22 cellular contexts compared by ENCODE assay signal in genomic region chr16:11111166-11111565, GRCh38.
A peak's percentile ranks its signal among the peaks of the same experiment; 100 is the strongest.
DNase-seq lines count a peak whose midpoint lies in the region; ATAC-seq and TF ChIP-seq lines count a peak whose summit lies in the region.
"Had no signal": no experiment of that assay in that cellular context is flagged by ENCODE, and none has a peak within 500 bp of the region (broad histone marks: within the 10 kb centered on the region; RNA-seq: fewer than 3 reads in every experiment).

No MANE protein-coding gene starts in this region.

- ATAC-seq in SK-N-SH treated with all-trans-retinoic acid at 6 μM for 48 hours (no peak), T-cell (replicated peaks in 1 of 4) (no peak)
- ATAC-seq: A549, PC-3 had no signal

- no peak for DNase-seq in activated T-cell treated with anti-CD3 and anti-CD28 coated beads, Interleukin-2, amount 50 U/mL, for 24 hours
- DNase-seq in activated T-cell treated with anti-CD3 and anti-CD28 coated beads for 4 hours, result no peak
- peak; percentile 11 to 15 for DNase-seq in erythroblast (lab: John Stamatoyannopoulos, UW)
- DNase-seq in T-cell, result no peak
- no peak for DNase-seq in AML-193 (lab: John Stamatoyannopoulos, UW)
- DNase-seq: C1 segment of cervical spinal cord; CD4-positive, alpha-beta memory T cell; COR-L47; DMS53; GM23248; H7; KBM-7; MG63; NCI-H2029; NCI-H446; NCI-H524 treated with DMSO at 0.1 percent for 48 hours; NCI-H774; NK-92 treated with Interleukin-12 subunit alpha and Interleukin-12 subunit beta, amount 100 ng/mL, for 24 hours; PC-3 had no signal

- CTCF ChIA-PET in T-cell (lab: Charles Lee), result no interaction called here

- H3K4me3 Mint-ChIP-seq in activated T-cell treated with anti-CD3 and anti-CD28 coated beads, Interleukin-2, amount 50 U/mL, for 24 hours, result no peak overlapping the region
- no peak overlapping the region for H3K4me3 Mint-ChIP-seq in T-cell
- H3K4me3 Mint-ChIP-seq: CD4-positive, alpha-beta memory T cell had no signal

- no peak for TF ChIP-seq POLR2A in erythroblast (IDR thresholded peaks at IDR 0.05; ENCODE audit: low read length)

- H3K27ac Mint-ChIP-seq in activated T-cell treated with anti-CD3 and anti-CD28 coated beads, Interleukin-2, amount 50 U/mL, for 24 hours, result peak overlapping the region; percentile 7
- H3K27ac Mint-ChIP-seq in T-cell, result no peak overlapping the region

- H3K9me3 Mint-ChIP-seq in activated T-cell treated with anti-CD3 and anti-CD28 coated beads, Interleukin-2, amount 50 U/mL, for 24 hours, result peaks cover 11% of the 10 kb centered on the region
- peaks cover 0 to 5% (median 0%) of the 10 kb centered on the region in 3 donors for H3K9me3 Mint-ChIP-seq in T-cell

- POLR2A ChIA-PET in T-cell (lab: Charles Lee), result no interaction called here

- H3K4me1 Mint-ChIP-seq in activated T-cell treated with anti-CD3 and anti-CD28 coated beads, Interleukin-2, amount 50 U/mL, for 24 hours (ENCODE audit: low read depth), result peaks cover 83% of the 10 kb centered on the region
- peaks cover 29 to 36% (median 33%) of the 10 kb centered on the region in 3 donors for H3K4me1 Mint-ChIP-seq in T-cell

- H3K27me3 Mint-ChIP-seq in activated T-cell treated with anti-CD3 and anti-CD28 coated beads, Interleukin-2, amount 50 U/mL, for 24 hours, result no peaks in the 10 kb centered on the region
- no peaks in the 10 kb centered on the region for H3K27me3 Mint-ChIP-seq in T-cell
- H3K27me3 Mint-ChIP-seq: CD4-positive, alpha-beta memory T cell had no signal

- no peak for TF ChIP-seq EP300 in Ishikawa (IDR thresholded peaks at IDR 0.05; ENCODE audit: borderline replicate concordance)

- peaks cover 57% of the 10 kb centered on the region for H3K36me3 Mint-ChIP-seq in activated T-cell treated with anti-CD3 and anti-CD28 coated beads, Interleukin-2, amount 50 U/mL, for 24 hours (ENCODE audit: low read depth)
- H3K36me3 Mint-ChIP-seq in T-cell, result peaks cover 8% of the 10 kb centered on the region
- H3K36me3 Mint-ChIP-seq: CD4-positive, alpha-beta memory T cell had no signal

- TF ChIP-seq RAD21 in Ishikawa (IDR thresholded peaks at IDR 0.05; ENCODE audit: low read depth), result no peak

TF ChIP-seq in Ishikawa, 13 proteins besides CTCF, POLR2A, EP300 and RAD21:
- TF ChIP-seq EGR1 (IDR thresholded peaks at IDR 0.05) (no peak), CEBPB (IDR thresholded peaks at IDR 0.05) (no peak), FOXM1 (IDR thresholded peaks at IDR 0.05; ENCODE audit: borderline replicate concordance, low read depth) (no peak), CREB1 (IDR thresholded peaks at IDR 0.05; ENCODE audit: low read depth) (no peak), YY1 (IDR thresholded peaks at IDR 0.05; ENCODE audit: low read depth) (0 out of 2 replicates have a peak, but pooled peaks have one; percentile 19)
- TF ChIP-seq, protein P1, sequence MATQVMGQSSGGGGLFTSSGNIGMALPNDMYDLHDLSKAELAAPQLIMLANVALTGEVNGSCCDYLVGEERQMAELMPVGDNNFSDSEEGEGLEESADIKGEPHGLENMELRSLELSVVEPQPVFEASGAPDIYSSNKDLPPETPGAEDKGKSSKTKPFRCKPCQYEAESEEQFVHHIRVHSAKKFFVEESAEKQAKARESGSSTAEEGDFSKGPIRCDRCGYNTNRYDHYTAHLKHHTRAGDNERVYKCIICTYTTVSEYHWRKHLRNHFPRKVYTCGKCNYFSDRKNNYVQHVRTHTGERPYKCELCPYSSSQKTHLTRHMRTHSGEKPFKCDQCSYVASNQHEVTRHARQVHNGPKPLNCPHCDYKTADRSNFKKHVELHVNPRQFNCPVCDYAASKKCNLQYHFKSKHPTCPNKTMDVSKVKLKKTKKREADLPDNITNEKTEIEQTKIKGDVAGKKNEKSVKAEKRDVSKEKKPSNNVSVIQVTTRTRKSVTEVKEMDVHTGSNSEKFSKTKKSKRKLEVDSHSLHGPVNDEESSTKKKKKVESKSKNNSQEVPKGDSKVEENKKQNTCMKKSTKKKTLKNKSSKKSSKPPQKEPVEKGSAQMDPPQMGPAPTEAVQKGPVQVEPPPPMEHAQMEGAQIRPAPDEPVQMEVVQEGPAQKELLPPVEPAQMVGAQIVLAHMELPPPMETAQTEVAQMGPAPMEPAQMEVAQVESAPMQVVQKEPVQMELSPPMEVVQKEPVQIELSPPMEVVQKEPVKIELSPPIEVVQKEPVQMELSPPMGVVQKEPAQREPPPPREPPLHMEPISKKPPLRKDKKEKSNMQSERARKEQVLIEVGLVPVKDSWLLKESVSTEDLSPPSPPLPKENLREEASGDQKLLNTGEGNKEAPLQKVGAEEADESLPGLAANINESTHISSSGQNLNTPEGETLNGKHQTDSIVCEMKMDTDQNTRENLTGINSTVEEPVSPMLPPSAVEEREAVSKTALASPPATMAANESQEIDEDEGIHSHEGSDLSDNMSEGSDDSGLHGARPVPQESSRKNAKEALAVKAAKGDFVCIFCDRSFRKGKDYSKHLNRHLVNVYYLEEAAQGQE (IDR thresholded peaks at IDR 0.05; ENCODE audit: low read depth), result no peak
- TF ChIP-seq, protein P2, sequence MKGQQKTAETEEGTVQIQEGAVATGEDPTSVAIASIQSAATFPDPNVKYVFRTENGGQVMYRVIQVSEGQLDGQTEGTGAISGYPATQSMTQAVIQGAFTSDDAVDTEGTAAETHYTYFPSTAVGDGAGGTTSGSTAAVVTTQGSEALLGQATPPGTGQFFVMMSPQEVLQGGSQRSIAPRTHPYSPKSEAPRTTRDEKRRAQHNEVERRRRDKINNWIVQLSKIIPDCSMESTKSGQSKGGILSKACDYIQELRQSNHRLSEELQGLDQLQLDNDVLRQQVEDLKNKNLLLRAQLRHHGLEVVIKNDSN (IDR thresholded peaks at IDR 0.05), result no peak

TF ChIP-seq in SK-N-SH treated with all-trans-retinoic acid at 6 μM for 48 hours, 23 proteins besides CTCF, POLR2A, EP300 and RAD21:
- TF ChIP-seq, protein P3, sequence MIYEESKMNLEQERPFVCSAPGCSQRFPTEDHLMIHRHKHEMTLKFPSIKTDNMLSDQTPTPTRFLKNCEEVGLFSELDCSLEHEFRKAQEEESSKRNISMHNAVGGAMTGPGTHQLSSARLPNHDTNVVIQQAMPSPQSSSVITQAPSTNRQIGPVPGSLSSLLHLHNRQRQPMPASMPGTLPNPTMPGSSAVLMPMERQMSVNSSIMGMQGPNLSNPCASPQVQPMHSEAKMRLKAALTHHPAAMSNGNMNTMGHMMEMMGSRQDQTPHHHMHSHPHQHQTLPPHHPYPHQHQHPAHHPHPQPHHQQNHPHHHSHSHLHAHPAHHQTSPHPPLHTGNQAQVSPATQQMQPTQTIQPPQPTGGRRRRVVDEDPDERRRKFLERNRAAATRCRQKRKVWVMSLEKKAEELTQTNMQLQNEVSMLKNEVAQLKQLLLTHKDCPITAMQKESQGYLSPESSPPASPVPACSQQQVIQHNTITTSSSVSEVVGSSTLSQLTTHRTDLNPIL (CRISPR knock-in tag; IDR thresholded peaks at IDR 0.05; ENCODE audit: low read depth), result no peak
- TF ChIP-seq ZNF565 (CRISPR knock-in tag; conservative IDR thresholded peaks at IDR 0.05; ENCODE audit: low read depth) (peak; percentile 96), ARNTL (CRISPR knock-in tag; IDR thresholded peaks at IDR 0.05; ENCODE audit: borderline replicate concordance, low read depth) (no peak), POU6F1 (CRISPR knock-in tag; IDR thresholded peaks at IDR 0.05; ENCODE audit: borderline replicate concordance, low read depth) (no peak), ZNF8 (CRISPR knock-in tag; IDR thresholded peaks at IDR 0.05) (no peak), OSR1 (CRISPR knock-in tag; IDR thresholded peaks at IDR 0.05) (no peak), ZNF70 (CRISPR knock-in tag; IDR thresholded peaks at IDR 0.05) (no peak), RARB (CRISPR knock-in tag; IDR thresholded peaks at IDR 0.05) (no peak)
- TF ChIP-seq, protein P4, sequence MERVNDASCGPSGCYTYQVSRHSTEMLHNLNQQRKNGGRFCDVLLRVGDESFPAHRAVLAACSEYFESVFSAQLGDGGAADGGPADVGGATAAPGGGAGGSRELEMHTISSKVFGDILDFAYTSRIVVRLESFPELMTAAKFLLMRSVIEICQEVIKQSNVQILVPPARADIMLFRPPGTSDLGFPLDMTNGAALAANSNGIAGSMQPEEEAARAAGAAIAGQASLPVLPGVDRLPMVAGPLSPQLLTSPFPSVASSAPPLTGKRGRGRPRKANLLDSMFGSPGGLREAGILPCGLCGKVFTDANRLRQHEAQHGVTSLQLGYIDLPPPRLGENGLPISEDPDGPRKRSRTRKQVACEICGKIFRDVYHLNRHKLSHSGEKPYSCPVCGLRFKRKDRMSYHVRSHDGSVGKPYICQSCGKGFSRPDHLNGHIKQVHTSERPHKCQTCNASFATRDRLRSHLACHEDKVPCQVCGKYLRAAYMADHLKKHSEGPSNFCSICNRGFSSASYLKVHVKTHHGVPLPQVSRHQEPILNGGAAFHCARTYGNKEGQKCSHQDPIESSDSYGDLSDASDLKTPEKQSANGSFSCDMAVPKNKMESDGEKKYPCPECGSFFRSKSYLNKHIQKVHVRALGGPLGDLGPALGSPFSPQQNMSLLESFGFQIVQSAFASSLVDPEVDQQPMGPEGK (CRISPR knock-in tag; IDR thresholded peaks at IDR 0.05; ENCODE audit: borderline replicate concordance), result no peak

Comparison
In these comparisons a context has a peak if more than half of its experiments do, and no peak if none do; other contexts are left out.
1. DNase-seq: peak in erythroblast (2 of 2); none in activated T-cell treated with anti-CD3 and anti-CD28 coated beads, Interleukin-2, amount 50 U/mL, for 24 hours (single experiment), activated T-cell treated with anti-CD3 and anti-CD28 coated beads for 4 hours (single experiment), T-cell (0 of 34) and AML-193 (0 of 2).